Comparison of ENCODE assay signal across 28 cellular contexts in genomic region chr10:21205328-21205727, GRCh38.
"Had no signal": no experiment of that assay in that cellular context is flagged by ENCODE, and none has a peak within 500 bp of the region (broad histone marks: within the 10 kb centered on the region; RNA-seq: fewer than 3 reads in every experiment).

No MANE protein-coding gene starts in this region.

- H3K9ac ChIP-seq: neural progenitor cell had no signal

- H3K36me3 ChIP-seq: left lung, neural progenitor cell, neutrophil, prostate gland, stomach, thyroid gland, transverse colon, upper lobe of left lung, vagina had no signal

- H3K27ac ChIP-seq: left lung, neural progenitor cell, neutrophil, prostate gland, stomach, testis, thyroid gland, transverse colon, upper lobe of left lung, vagina had no signal

- H3K27me3 ChIP-seq: left lung, neural progenitor cell, neutrophil, stomach, testis, thyroid gland, transverse colon, upper lobe of left lung, vagina had no signal

- DNase-seq: hippocampal formation; left colon; left lung; mesendoderm; naive B cell; natural killer cell; nephron progenitor cell; occipital lobe; posterior cingulate gyrus; retina; right cardiac atrium; stimulated activated CD4-positive, alpha-beta T cell treated with anti-CD3 and anti-CD28 coated beads, Interleukin-12 subunit alpha, Interleukin-12 subunit beta, amount 100 ng/mL, for 4 hours; stimulated activated CD4-positive, alpha-beta T cell treated with anti-CD3 and anti-CD28 coated beads, Interleukin-15, amount 100 ng/mL, for 24 hours; stimulated activated CD4-positive, alpha-beta T cell treated with anti-CD3 and anti-CD28 coated beads, Interleukin-2, amount 100 ng/mL, for 24 hours; stimulated activated CD4-positive, alpha-beta T cell treated with anti-CD3 and anti-CD28 coated beads, Interleukin-4, amount 100 ng/mL, for 1 hour; stimulated activated naive B cell treated with anti-CD40 and anti-IgM and Interleukin-4, amounts not matched to agents 10 μg/mL and 1 μg/mL and 100 μg/mL, for 72 hours; stimulated activated naive CD8-positive, alpha-beta T cell treated with anti-CD3 and anti-CD28 coated beads, Interleukin-15, Interleukin-2, amounts not matched to agents 100 U/mL and 50 U/mL, for 24 hours; stomach; testis; thyroid gland; transverse colon; upper lobe of left lung had no signal

- H2AFZ ChIP-seq: neural progenitor cell had no signal

- ATAC-seq: left colon; left lung; natural killer cell; right cardiac atrium; stimulated activated naive B cell treated with anti-CD40 and anti-IgM and Interleukin-4, amounts not matched to agents 10 μg/mL and 1 μg/mL and 100 μg/mL, for 72 hours; stimulated activated naive CD8-positive, alpha-beta T cell treated with anti-CD3 and anti-CD28 coated beads, Interleukin-15, Interleukin-2, amounts not matched to agents 100 U/mL and 50 U/mL, for 24 hours had no signal

- H3K4me3 ChIP-seq: left lung, lung, neural progenitor cell, prostate gland, stomach, testis, thyroid gland, transverse colon, upper lobe of left lung, vagina had no signal

- FAIRE-seq: keratinocyte had no signal

- H3K9me3 ChIP-seq: neutrophil, prostate gland, testis, thyroid gland, transverse colon, vagina had no signal

- H3K4me1 ChIP-seq: left lung, prostate gland, stomach, testis, transverse colon, upper lobe of left lung, vagina had no signal

- H3K4me2 ChIP-seq: neural progenitor cell had no signal
